In the genomic region with DNA sequence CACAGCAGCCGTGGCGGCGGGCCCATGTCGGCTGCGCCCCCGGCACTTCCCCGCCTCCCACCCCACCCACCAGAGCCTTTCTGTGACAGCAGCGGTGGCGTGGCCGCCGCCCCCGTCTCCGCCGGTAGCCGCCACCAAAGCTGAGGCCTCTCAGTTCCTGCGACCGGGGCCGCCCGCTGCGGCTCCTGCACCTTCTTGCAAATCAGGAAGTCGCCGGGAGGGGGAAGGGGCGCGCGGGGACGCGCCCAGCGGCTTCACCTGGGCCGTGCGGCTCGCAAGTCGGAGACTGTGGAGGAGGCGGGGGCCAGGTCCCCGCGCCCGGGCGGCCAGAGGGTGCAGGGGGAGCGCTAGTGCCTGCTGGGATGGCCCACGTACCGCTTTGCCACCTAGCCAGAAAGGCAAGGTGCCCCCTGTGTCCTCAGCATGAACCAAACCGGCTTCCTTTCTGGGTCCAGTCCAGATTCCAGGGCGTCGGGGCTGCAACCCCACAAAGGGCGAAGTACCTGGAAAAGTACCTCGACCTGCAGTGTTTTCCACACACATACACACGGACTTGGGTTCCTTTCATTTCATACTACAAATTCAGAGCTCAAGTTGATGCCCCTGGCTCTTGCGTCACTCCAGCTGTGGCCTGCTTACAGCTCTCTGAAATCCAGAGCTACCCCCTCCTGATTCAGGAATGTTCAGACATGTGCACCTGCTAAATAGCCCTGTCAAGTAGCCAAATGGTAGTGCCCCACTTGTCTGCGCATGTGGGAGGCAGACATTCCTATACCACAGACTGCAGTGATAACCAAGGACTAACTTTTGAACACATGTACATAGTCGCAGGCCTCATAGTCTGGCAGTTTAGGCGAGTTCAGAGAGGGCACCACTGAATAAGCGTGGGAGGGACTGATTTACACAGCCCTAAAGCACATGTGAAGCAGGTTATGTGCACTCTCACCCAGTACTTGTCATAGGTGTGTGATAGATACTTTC, we compare ENCODE assay signal across 8 cellular contexts. TPM values are rescaled to one million over a fixed set of nuclear protein-coding genes. Genes with fewer than 3 reads are reported as not detected.
DNase-seq lines count a peak whose midpoint lies in the region; ATAC-seq and TF ChIP-seq lines count a peak whose summit lies in the region.

DENND1B (minus strand) TSS at position 199 of the 981 bp plus-strand sequence. CDS start 325 bp downstream, outside the sequence.

- peak within 1 kb of the TSS; percentile 98 for H2AFZ ChIP-seq in neuron (ENCODE audit: low read depth, low read length)

- TF ChIP-seq CTCF in RWPE1 (conservative IDR thresholded peaks at IDR 0.05; ENCODE audit: low read depth): no peak
- TF ChIP-seq CTCF in subcutaneous adipose tissue (IDR thresholded peaks at IDR 0.05; ENCODE audit: low read depth): no peak

- ATAC-seq in GM19468 (IDR thresholded peaks at IDR 0.05; ENCODE audit: extremely low read depth, unreplicated experiment): peak; percentile 31

- DNase-seq in CMK (ENCODE audit: low read depth) (peak; percentile 60), HS-5 (ENCODE audit: low read depth) (peak; percentile 28), RWPE1 (ENCODE audit: low spot score) (peak; percentile 80), fibroblast of the conjunctiva (ENCODE audit: low read depth) (peak; percentile 22)
- DNase-seq in activated T-helper 1 cell treated with anti-CD3 and anti-CD28 coated beads, Interleukin-2, amount 50 U/mL, for 16 hours (ENCODE audit: low read depth in 1 of 2, low spot score in 1 of 2): peak; percentile 62 to 72

- POLR2A ChIA-PET in RWPE1 (lab: Yijun Ruan, JAX; ENCODE audit: low non-redundant PET): interaction anchor here (0.6 to 1.5 kb wide), 2 partner anchors 79 to 127 kb away, joined by 3 to 4 read pairs; partner anchors contain the start of gene C1orf53

- H3K36me3 ChIP-seq in neuron (ENCODE audit: insufficient read depth, low read length): no peaks in the 10 kb centered on the region

- H3K27ac ChIP-seq in RWPE1: peak within 1 kb of the TSS; percentile 96

- peaks cover 13% of the 10 kb centered on the region for H3K27me3 ChIP-seq in neuron (ENCODE audit: insufficient read depth, low read length)

- CTCF ChIA-PET in RWPE1 (lab: Yijun Ruan, JAX): interaction anchor here (0.5 to 2.0 kb wide), 8 partner anchors 17 to 1824 kb away, joined by 3 to 12 read pairs (median 3); no protein-coding TSS in a partner anchor

- H3K4me3 ChIP-seq in neuron (ENCODE audit: low read length): peak within 1 kb of the TSS; percentile 55

- H3K9me3 ChIP-seq in neuron (ENCODE audit: low read length): no peaks in the 10 kb centered on the region

- H3K4me1 ChIP-seq in neuron (ENCODE audit: insufficient read depth, low read length): peaks cover 8% of the 10 kb centered on the region

RNA-seq across cellular contexts. Expression of gene DENND1B, which starts in this region (rescaled TPM):
- 10 to 100 TPM; 12.4 to 27.5 (median 15.9) TPM for total RNA-seq in subcutaneous adipose tissue

Comparison
In these comparisons a context has a peak if more than half of its experiments do, and no peak if none do; other contexts are left out.
1. Peak in every context shown above with its lines: DNase-seq, ATAC-seq, H3K4me3 ChIP-seq and H3K27ac ChIP-seq.
2. DNase-seq: peak in every context shown above with its lines; median percentile 80 in RWPE1; 67 in activated T-helper 1 cell treated with anti-CD3 and anti-CD28 coated beads, Interleukin-2, amount 50 U/mL, for 16 hours; 60 in CMK; 28 in HS-5; 22 in fibroblast of the conjunctiva.